1 cellular context compared by ENCODE assay signal in genomic region chr19:14554382-14554812, GRCh38.
TF ChIP-seq lines count a peak whose summit lies in the region.

No MANE protein-coding gene starts in this region.

TF ChIP-seq in HepG2, 621 proteins besides CTCF, POLR2A, EP300 and RAD21 (continued from another document and continues in another):
- no peak for TF ChIP-seq PBX3 (CRISPR knock-in tag; IDR thresholded peaks at IDR 0.05; ENCODE audit: borderline replicate concordance)
- TF ChIP-seq ZBTB38 (CRISPR knock-in tag; IDR thresholded peaks at IDR 0.05) = peak; percentile 72
- no peak for TF ChIP-seq MED13 (CRISPR knock-in tag; IDR thresholded peaks at IDR 0.05)
- TF ChIP-seq ZSCAN29 (CRISPR knock-in tag; conservative IDR thresholded peaks at IDR 0.05) = no peak
- 0 out of 2 replicates have a peak, but pooled peaks have one; percentile 52 for TF ChIP-seq ZSCAN21 (CRISPR knock-in tag; IDR thresholded peaks at IDR 0.05; ENCODE audit: borderline replicate concordance)
- no peak for TF ChIP-seq NCOA5 (CRISPR knock-in tag; IDR thresholded peaks at IDR 0.05)
- peak; percentile 26; the same call in 1 of the 2 replicates for TF ChIP-seq SOX5 (CRISPR knock-in tag; IDR thresholded peaks at IDR 0.05; ENCODE audit: borderline replicate concordance)
- TF ChIP-seq STAT5B (CRISPR knock-in tag; IDR thresholded peaks at IDR 0.05) = no peak
- TF ChIP-seq HIC2 (CRISPR knock-in tag; IDR thresholded peaks at IDR 0.05; ENCODE audit: low read depth) = peak; percentile 66
- no peak for TF ChIP-seq ZNF234 (CRISPR knock-in tag; conservative IDR thresholded peaks at IDR 0.05)
- no peak for TF ChIP-seq YY1 (IDR thresholded peaks at IDR 0.05; ENCODE audit: insufficient read depth, insufficient replicate concordance, low read depth, low read length)
- TF ChIP-seq ARID5B (CRISPR knock-in tag; IDR thresholded peaks at IDR 0.05) = peak; percentile 33; the same call in 1 of the 2 replicates
- no peak for TF ChIP-seq GLMP (CRISPR knock-in tag; IDR thresholded peaks at IDR 0.05; ENCODE audit: borderline replicate concordance)
- TF ChIP-seq HOXA7 (CRISPR knock-in tag; IDR thresholded peaks at IDR 0.05) = no peak
- TF ChIP-seq ZSCAN9 (CRISPR knock-in tag; IDR thresholded peaks at IDR 0.05; ENCODE audit: borderline replicate concordance) = no peak
- no peak for TF ChIP-seq POGZ (CRISPR knock-in tag; IDR thresholded peaks at IDR 0.05)
- no peak for TF ChIP-seq MATR3 (CRISPR knock-in tag; IDR thresholded peaks at IDR 0.05)
- TF ChIP-seq RBAK (CRISPR knock-in tag; IDR thresholded peaks at IDR 0.05) = no peak
- no peak for TF ChIP-seq ZNF512B (CRISPR knock-in tag; IDR thresholded peaks at IDR 0.05; ENCODE audit: borderline replicate concordance)
- no peak for TF ChIP-seq ZNF335 (CRISPR knock-in tag; IDR thresholded peaks at IDR 0.05)
- no peak for TF ChIP-seq POLR2AphosphoS5 (IDR thresholded peaks at IDR 0.05; ENCODE audit: low read depth, low read length)
- TF ChIP-seq ZNF552 (CRISPR knock-in tag; IDR thresholded peaks at IDR 0.05; ENCODE audit: borderline replicate concordance) = no peak
- no peak for TF ChIP-seq SMAD3 (CRISPR knock-in tag; IDR thresholded peaks at IDR 0.05)
- TF ChIP-seq CEBPG (CRISPR knock-in tag; IDR thresholded peaks at IDR 0.05) = no peak
- TF ChIP-seq BCLAF1 (IDR thresholded peaks at IDR 0.05) = no peak
- peak; percentile 65; the same call in 1 of the 2 replicates for TF ChIP-seq MTA1 (CRISPR knock-in tag; IDR thresholded peaks at IDR 0.05; ENCODE audit: borderline replicate concordance)
- no peak for TF ChIP-seq PPARG (CRISPR knock-in tag; conservative IDR thresholded peaks at IDR 0.05)
- no peak for TF ChIP-seq ZNF232 (CRISPR knock-in tag; IDR thresholded peaks at IDR 0.05; ENCODE audit: borderline replicate concordance)
- TF ChIP-seq PAX8 (CRISPR knock-in tag; IDR thresholded peaks at IDR 0.05; ENCODE audit: borderline replicate concordance) = no peak
- no peak for TF ChIP-seq ZNF383 (CRISPR knock-in tag; IDR thresholded peaks at IDR 0.05; ENCODE audit: borderline replicate concordance)
- no peak for TF ChIP-seq E2F2 (CRISPR knock-in tag; IDR thresholded peaks at IDR 0.05; ENCODE audit: borderline replicate concordance)
- no peak for TF ChIP-seq ZNF710 (CRISPR knock-in tag; IDR thresholded peaks at IDR 0.05; ENCODE audit: borderline replicate concordance)
- TF ChIP-seq HIVEP1 (CRISPR knock-in tag; IDR thresholded peaks at IDR 0.05) = no peak
- no peak for TF ChIP-seq KLF11 (CRISPR knock-in tag; IDR thresholded peaks at IDR 0.05)
- no peak for TF ChIP-seq AHR (CRISPR knock-in tag; IDR thresholded peaks at IDR 0.05)
- TF ChIP-seq MYNN (CRISPR knock-in tag; IDR thresholded peaks at IDR 0.05; ENCODE audit: low read depth) = no peak
- TF ChIP-seq PAF1 (CRISPR knock-in tag; IDR thresholded peaks at IDR 0.05) = no peak
- TF ChIP-seq CERS6 (CRISPR knock-in tag; IDR thresholded peaks at IDR 0.05) = no peak
- TF ChIP-seq ZNF776 (CRISPR knock-in tag; IDR thresholded peaks at IDR 0.05) = no peak
- TF ChIP-seq BCL3 (CRISPR knock-in tag; IDR thresholded peaks at IDR 0.05) = no peak
- TF ChIP-seq SMC3 (IDR thresholded peaks at IDR 0.05; ENCODE audit: low read length) = no peak
- TF ChIP-seq CENPT (CRISPR knock-in tag; IDR thresholded peaks at IDR 0.05; ENCODE audit: low read depth) = no peak
- no peak for TF ChIP-seq HOXA5 (CRISPR knock-in tag; IDR thresholded peaks at IDR 0.05)
- no peak for TF ChIP-seq ZNF883 (CRISPR knock-in tag; IDR thresholded peaks at IDR 0.05; ENCODE audit: not compliant biosample characterization)
- no peak for TF ChIP-seq CCAR2 (optimal IDR thresholded peaks at IDR 0.05; ENCODE audit: low read depth, low read length)
